In genomic region chr2:201872576-201872975, GRCh38 we compare ENCODE assay signal across 17 cellular contexts.
DNase-seq lines count a peak whose midpoint lies in the region; ATAC-seq and TF ChIP-seq lines count a peak whose summit lies in the region.
"Had no signal": no experiment of that assay in that cellular context is flagged by ENCODE, and none has a peak within 500 bp of the region (broad histone marks: within the 10 kb centered on the region; RNA-seq: fewer than 3 reads in every experiment).

No MANE protein-coding gene starts in this region.

- no peaks in the 10 kb centered on the region for H3K9me3 Mint-ChIP-seq in GM23338
- H3K9me3 Mint-ChIP-seq in progenitor cell of endocrine pancreas (ENCODE audit: low read depth) = peaks cover 2% of the 10 kb centered on the region
- H3K9me3 Mint-ChIP-seq: CD14-positive monocyte had no signal

- peak overlapping the region; percentile 22 for H3K4me2 ChIP-seq in GM23338
- H3K4me2 ChIP-seq: PC-9 had no signal

- no peak for TF ChIP-seq POLR2A in prostate gland (IDR thresholded peaks at IDR 0.05)

- H3F3A ChIP-seq in GM23338 (replicated peaks; ENCODE audit: low read depth) = no peaks in the 10 kb centered on the region

- H3K36me3 Mint-ChIP-seq in GM23338 (ENCODE audit: low read depth) (no peaks in the 10 kb centered on the region), progenitor cell of endocrine pancreas (ENCODE audit: insufficient read depth) (no peaks in the 10 kb centered on the region)
- H3K36me3 Mint-ChIP-seq: CD14-positive monocyte had no signal

- DNase-seq in GM23338 (ENCODE audit: low spot score) = peak; percentile 38
- no peak for DNase-seq in dorsolateral prefrontal cortex
- DNase-seq in medulla oblongata (ENCODE audit: extremely low spot score) = peak; percentile 46
- no peak for DNase-seq in progenitor cell of endocrine pancreas (ENCODE audit: low spot score, unreplicated experiment)
- no peak for DNase-seq in T-helper 1 cell
- no peak for DNase-seq in prostate gland (ENCODE audit: low spot score)
- DNase-seq: COR-L47, DMS153, Karpas-422, MM.1S, NCI-H187 treated with DMSO at 0.1 percent for 48 hours, NCI-H446, PC-9 had no signal

- no peak overlapping the region; the same call in 1 of the 2 replicates for H2AFZ ChIP-seq in GM23338
- H2AFZ ChIP-seq: PC-9 had no signal

- H3K9me2 ChIP-seq in GM23338 (ENCODE audit: insufficient read depth) = no peaks in the 10 kb centered on the region

- intact Hi-C loops in dorsolateral prefrontal cortex (cut with DNase I) (no loop called here), prostate gland (cut with DNase I) (no loop called here)

- H3K4me1 Mint-ChIP-seq in GM23338 = peaks cover 17% of the 10 kb centered on the region
- peaks cover 26% of the 10 kb centered on the region for H3K4me1 Mint-ChIP-seq in progenitor cell of endocrine pancreas (ENCODE audit: low read depth)
- H3K4me1 Mint-ChIP-seq: CD14-positive monocyte had no signal

- H3K36me3 ChIP-seq in GM23338 (ENCODE audit: insufficient read depth) = no peaks in the 10 kb centered on the region
- no peaks in the 10 kb centered on the region for H3K36me3 ChIP-seq in prostate gland

- peak; percentile 59 for ATAC-seq in GM23338
- ATAC-seq in HG02938 (IDR thresholded peaks at IDR 0.05; ENCODE audit: unreplicated experiment) = no peak
- ATAC-seq in HG03045 (IDR thresholded peaks at IDR 0.05; ENCODE audit: unreplicated experiment) = no peak
- ATAC-seq: HepG2 had no signal

- H3K4me1 ChIP-seq in GM23338 (ENCODE audit: insufficient read depth) = peaks cover 20% of the 10 kb centered on the region
- no peaks in the 10 kb centered on the region for H3K4me1 ChIP-seq in prostate gland (replicated peaks)

- no peaks in the 10 kb centered on the region for H4K20me1 ChIP-seq in GM23338 (replicated peaks; ENCODE audit: insufficient read depth)

- H3K27me3 Mint-ChIP-seq in GM23338 (ENCODE audit: insufficient read depth, low read depth, poor library complexity) (no peaks in the 10 kb centered on the region), progenitor cell of endocrine pancreas (no peaks in the 10 kb centered on the region)

- H3K9me3 ChIP-seq in prostate gland = no peaks in the 10 kb centered on the region

- H3K27me3 ChIP-seq in GM23338 (ENCODE audit: insufficient read depth) (no peaks in the 10 kb centered on the region), dorsolateral prefrontal cortex (no peaks in the 10 kb centered on the region), prostate gland (replicated peaks; ENCODE audit: insufficient read depth) (no peaks in the 10 kb centered on the region)

- no peak overlapping the region for H3K4me3 ChIP-seq in GM23338
- H3K4me3 ChIP-seq in dorsolateral prefrontal cortex = peak overlapping the region in 4 of 59 donors; percentile 9 to 18 (median 13)
- H3K4me3 ChIP-seq in prostate gland = no peak overlapping the region
- H3K4me3 ChIP-seq: PC-9 had no signal

- no peak overlapping the region for H3K4me3 Mint-ChIP-seq in GM23338
- H3K4me3 Mint-ChIP-seq in progenitor cell of endocrine pancreas (ENCODE audit: low read depth) = no peak overlapping the region
- H3K4me3 Mint-ChIP-seq: CD14-positive monocyte had no signal

- H3K27ac ChIP-seq in GM23338 (ENCODE audit: low read depth) (peak overlapping the region; percentile 23; the same call in 1 of the 2 replicates), dorsolateral prefrontal cortex (peak overlapping the region in 31 of 59 donors; percentile 1 to 88 (median 49)), prostate gland (no peak overlapping the region)
- H3K27ac ChIP-seq: PC-9 had no signal

- H3K79me2 ChIP-seq in GM23338 (replicated peaks; ENCODE audit: insufficient read depth) = no peaks in the 10 kb centered on the region

- WGBS in prostate gland = 56% methylated on average over 7 of the region's 7 CpGs

- no peak overlapping the region for H3K27ac Mint-ChIP-seq in GM23338
- H3K27ac Mint-ChIP-seq in progenitor cell of endocrine pancreas = peak overlapping the region; percentile 90
- H3K27ac Mint-ChIP-seq: CD14-positive monocyte had no signal

- TF ChIP-seq CTCF in GM23338 (conservative IDR thresholded peaks at IDR 0.05; ENCODE audit: low read depth in 2 of 2) (no peak), dorsolateral prefrontal cortex (IDR thresholded peaks at IDR 0.05 in 54 of 56, conservative IDR thresholded peaks at IDR 0.05 in 2 of 56; ENCODE audit: low read depth in 1 of 56, partially characterized antibody in 56 of 56) (no peak), progenitor cell of endocrine pancreas (IDR thresholded peaks at IDR 0.05; ENCODE audit: unreplicated experiment) (no peak), prostate gland (IDR thresholded peaks at IDR 0.05) (no peak)

TF ChIP-seq in GM23338, 12 proteins besides CTCF, POLR2A, EP300 and RAD21 (continues in another document):
- TF ChIP-seq NANOG (IDR thresholded peaks at IDR 0.05; ENCODE audit: borderline replicate concordance) (no peak), REST (IDR thresholded peaks at IDR 0.05; ENCODE audit: unreplicated experiment) (no peak), EZH2phosphoT487 (IDR thresholded peaks at IDR 0.05; ENCODE audit: unreplicated experiment) (no peak), ETS1 (IDR thresholded peaks at IDR 0.05) (no peak), JUNB (IDR thresholded peaks at IDR 0.05; ENCODE audit: unreplicated experiment) (no peak), STAT1 (IDR thresholded peaks at IDR 0.05; ENCODE audit: unreplicated experiment) (no peak), POLR2AphosphoS5 (IDR thresholded peaks at IDR 0.05; ENCODE audit: low read depth) (no peak), ZNF331 (CRISPR knock-in tag; IDR thresholded peaks at IDR 0.05; ENCODE audit: low read depth) (no peak), ZNF114 (CRISPR knock-in tag; IDR thresholded peaks at IDR 0.05) (no peak)

Comparison
In these comparisons a context has a peak if more than half of its experiments do, and no peak if none do; other contexts are left out.
1. DNase-seq: peak in GM23338 (single experiment) and medulla oblongata (single experiment); none in dorsolateral prefrontal cortex (0 of 10), progenitor cell of endocrine pancreas (single experiment), T-helper 1 cell (0 of 5) and prostate gland (single experiment).
2. H3K27ac ChIP-seq: peak in GM23338 (single experiment) and dorsolateral prefrontal cortex (31 of 59); none in prostate gland (0 of 2).